8 cellular contexts compared by ENCODE assay signal in genomic region chr9:27726244-27727141, GRCh38.
DNase-seq lines count a peak whose midpoint lies in the region; ATAC-seq, FAIRE-seq and TF ChIP-seq lines count a peak whose summit lies in the region.

No MANE protein-coding gene starts in this region.

- TF ChIP-seq POLR2A in A549 (IDR thresholded peaks at IDR 0.05; ENCODE audit: low read length): no peak

- no peak overlapping the region for H3K4me3 ChIP-seq in A549

- CTCF ChIA-PET in A549 (lab: Yijun Ruan, JAX): interaction anchor here (0.7 to 3.4 kb wide), 16 partner anchors 10 to 396 kb away, joined by 3 to 30 read pairs (median 4); no protein-coding TSS in a partner anchor

- H3K4me1 Mint-ChIP-seq in dendritic cell treated with granulocyte-macrophage colony-stimulating factor and Interleukin-4, amounts not matched to agents 40 ng/mL and 50 ng/mL, for 4 days (ENCODE audit: low read depth): peaks cover 13% of the 10 kb centered on the region
- H3K4me1 Mint-ChIP-seq in stimulated activated memory B cell treated with anti-CD40 and anti-IgM and Interleukin-4, amounts not matched to agents 10 μg/mL and 1 μg/mL and 100 μg/mL, for 72 hours: peaks cover 5% of the 10 kb centered on the region

- no peak for TF ChIP-seq EP300 in A549 (IDR thresholded peaks at IDR 0.05)

- H3K4me1 ChIP-seq in A549: no peaks in the 10 kb centered on the region

- 2% methylated on average over 5 of the region's 5 CpGs for WGBS in A549 (ENCODE audit: missing lambda C conversion rate)

- H3K4me3 Mint-ChIP-seq in dendritic cell treated with granulocyte-macrophage colony-stimulating factor and Interleukin-4, amounts not matched to agents 40 ng/mL and 50 ng/mL, for 4 days: no peak overlapping the region
- no peak overlapping the region for H3K4me3 Mint-ChIP-seq in stimulated activated memory B cell treated with anti-CD40 and anti-IgM and Interleukin-4, amounts not matched to agents 10 μg/mL and 1 μg/mL and 100 μg/mL, for 72 hours

- ATAC-seq in A549 (peak; percentile 75 to 87; a peak in 5 of 6 replicates), HG02884 (IDR thresholded peaks at IDR 0.05; ENCODE audit: unreplicated experiment) (peak; percentile 94)
- peak; percentile 27 for ATAC-seq in stimulated activated memory B cell treated with anti-CD40 and anti-IgM and Interleukin-4, amounts not matched to agents 10 μg/mL and 1 μg/mL and 100 μg/mL, for 72 hours

- no peak overlapping the region for H3K4me2 ChIP-seq in A549

- no peak for FAIRE-seq in A549 (lab: Jason Lieb, UNC)

- H3K27ac ChIP-seq in A549: no peak overlapping the region
- H3K27ac ChIP-seq in VCaP: no peak overlapping the region

- TF ChIP-seq CTCF in A549 (IDR thresholded peaks at IDR 0.05) (peak; percentile 66), GM12874 (IDR thresholded peaks at IDR 0.05; ENCODE audit: insufficient read depth, low read depth, low read length) (peak; percentile 74), VCaP (conservative IDR thresholded peaks at IDR 0.05) (peak; percentile 95)

- no peaks in the 10 kb centered on the region for H3K9me3 ChIP-seq in A549

- peak overlapping the region; percentile 32 for H3K27ac Mint-ChIP-seq in dendritic cell treated with granulocyte-macrophage colony-stimulating factor and Interleukin-4, amounts not matched to agents 40 ng/mL and 50 ng/mL, for 4 days
- H3K27ac Mint-ChIP-seq in stimulated activated memory B cell treated with anti-CD40 and anti-IgM and Interleukin-4, amounts not matched to agents 10 μg/mL and 1 μg/mL and 100 μg/mL, for 72 hours: no peak overlapping the region

- POLR2A ChIA-PET in A549 (lab: Yijun Ruan, JAX): no interaction called here

- no peaks in the 10 kb centered on the region for H3K36me3 Mint-ChIP-seq in dendritic cell treated with granulocyte-macrophage colony-stimulating factor and Interleukin-4, amounts not matched to agents 40 ng/mL and 50 ng/mL, for 4 days (ENCODE audit: low read depth)
- H3K36me3 Mint-ChIP-seq in stimulated activated memory B cell treated with anti-CD40 and anti-IgM and Interleukin-4, amounts not matched to agents 10 μg/mL and 1 μg/mL and 100 μg/mL, for 72 hours: no peaks in the 10 kb centered on the region

- H3K9me3 Mint-ChIP-seq in dendritic cell treated with granulocyte-macrophage colony-stimulating factor and Interleukin-4, amounts not matched to agents 40 ng/mL and 50 ng/mL, for 4 days: no peaks in the 10 kb centered on the region
- no peaks in the 10 kb centered on the region for H3K9me3 Mint-ChIP-seq in stimulated activated memory B cell treated with anti-CD40 and anti-IgM and Interleukin-4, amounts not matched to agents 10 μg/mL and 1 μg/mL and 100 μg/mL, for 72 hours

- no peaks in the 10 kb centered on the region for H3K27me3 Mint-ChIP-seq in dendritic cell treated with granulocyte-macrophage colony-stimulating factor and Interleukin-4, amounts not matched to agents 40 ng/mL and 50 ng/mL, for 4 days
- H3K27me3 Mint-ChIP-seq in stimulated activated memory B cell treated with anti-CD40 and anti-IgM and Interleukin-4, amounts not matched to agents 10 μg/mL and 1 μg/mL and 100 μg/mL, for 72 hours: peaks cover 16% of the 10 kb centered on the region

- TF ChIP-seq RAD21 in A549 (conservative IDR thresholded peaks at IDR 0.05 in 1 of 2, IDR thresholded peaks at IDR 0.05 in 1 of 2): peak; percentile 84 to 93

- DNase-seq in A549 (ENCODE audit: low read depth in 1 of 2, low spot score in 1 of 2) (peak; percentile 10 to 68), NCI-H2029 treated with DMSO at 0.1 percent for 48 hours (lab: John Stamatoyannopoulos, UW) (peak; percentile 53), lung microvascular endothelial cell (ENCODE audit: low read depth in 2 of 2) (peak; percentile 49 to 71)

- intact Hi-C loops in dendritic cell treated with granulocyte-macrophage colony-stimulating factor and Interleukin-4, amounts not matched to agents 40 ng/mL and 50 ng/mL, for 4 days (cut with micrococcal nuclease): loop anchor here (1.0 to 5.0 kb wide), 3 partner anchors 61 to 347 kb away; no protein-coding TSS in a partner anchor

TF ChIP-seq in A549, 52 proteins besides CTCF, POLR2A, EP300 and RAD21:
- no peak for TF ChIP-seq FOSB (CRISPR knock-in tag; IDR thresholded peaks at IDR 0.05)
- no peak for TF ChIP-seq CBX2 (IDR thresholded peaks at IDR 0.05; ENCODE audit: borderline replicate concordance, low read depth)
- peak; percentile 60 for TF ChIP-seq SMC3 (IDR thresholded peaks at IDR 0.05)

Comparison
In these comparisons a context has a peak if more than half of its experiments do, and no peak if none do; other contexts are left out.
1. ATAC-seq: peak in every context shown above with its lines; median percentile 94 in HG02884; 81 in A549; 27 in stimulated activated memory B cell treated with anti-CD40 and anti-IgM and Interleukin-4, amounts not matched to agents 10 μg/mL and 1 μg/mL and 100 μg/mL, for 72 hours.